1 cellular context compared by ENCODE assay signal in genomic region chr2:49177194-49177593, GRCh38.
TF ChIP-seq lines count a peak whose summit lies in the region.

No MANE protein-coding gene starts in this region.

TF ChIP-seq in WTC11, 78 proteins besides CTCF, POLR2A, EP300 and RAD21 (continued from another document):
- TF ChIP-seq ZNF532 (CRISPR knock-in tag; IDR thresholded peaks at IDR 0.05; ENCODE audit: borderline replicate concordance) (no peak), TCF7 (CRISPR knock-in tag; IDR thresholded peaks at IDR 0.05; ENCODE audit: low read depth) (no peak)
